11 cellular contexts compared by ENCODE assay signal in the genomic region with DNA sequence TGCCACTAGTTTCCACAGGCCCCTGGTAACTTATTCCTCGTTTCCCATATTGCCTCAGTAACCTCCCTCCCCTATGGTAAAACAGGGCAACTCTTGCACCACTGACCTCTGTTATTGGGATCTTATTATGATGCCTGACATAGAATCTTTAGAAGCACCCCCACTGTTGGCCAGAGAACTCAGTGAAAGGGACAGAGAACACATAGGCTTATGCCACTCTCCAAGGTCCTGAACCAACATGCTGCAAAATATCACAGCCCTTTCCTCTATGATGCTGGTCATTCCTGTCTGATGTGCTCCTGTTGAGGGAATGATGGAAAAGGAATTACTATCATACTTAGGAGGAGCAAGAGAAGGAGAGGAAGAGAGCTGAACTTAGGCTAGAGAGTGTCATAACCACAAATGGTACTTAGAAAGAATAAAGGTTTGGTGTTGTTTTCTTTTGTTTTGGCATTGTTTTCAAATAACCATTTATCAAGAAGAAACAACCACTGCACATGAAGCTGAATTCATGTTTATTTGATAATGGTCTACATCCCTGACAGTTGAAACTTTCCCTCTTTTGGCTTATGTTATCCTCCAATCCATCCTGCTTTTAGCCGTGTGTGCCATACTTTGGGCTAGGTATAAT.
A peak's percentile ranks its signal among the peaks of the same experiment; 100 is the strongest.
DNase-seq lines count a peak whose midpoint lies in the region.
"Had no signal": no experiment of that assay in that cellular context is flagged by ENCODE, and none has a peak within 500 bp of the region (broad histone marks: within the 10 kb centered on the region; RNA-seq: fewer than 3 reads in every experiment).

No MANE protein-coding gene starts in this region.

- H3K27me3 ChIP-seq in adipocyte (replicated peaks; ENCODE audit: control insufficient read depth, insufficient read depth, low read length): no peaks in the 10 kb centered on the region

- H3K4me3 ChIP-seq in adipocyte (ENCODE audit: low read length): no peak overlapping the region

- H3K9me3 ChIP-seq in adipocyte (ENCODE audit: control insufficient read depth, low read length): no peaks in the 10 kb centered on the region

- H3K9ac ChIP-seq in adipocyte (ENCODE audit: low read length): no peak overlapping the region

- DNase-seq in Daoy (ENCODE audit: low read depth): peak; percentile 23
- DNase-seq in HuH-7.5 (ENCODE audit: low spot score): peak; percentile 22
- peak; percentile 54 for DNase-seq in adipocyte (ENCODE audit: low read depth)
- peak; percentile 71 for DNase-seq in iPS-NIHi11 (ENCODE audit: low spot score)
- no peak for DNase-seq in NCI-H1694 treated with DMSO at 0.1 percent for 48 hours (lab: John Stamatoyannopoulos, UW)
- DNase-seq in NCI-H1092 (lab: John Stamatoyannopoulos, UW): no peak
- no peak for DNase-seq in stimulated activated CD4-positive, alpha-beta T cell treated with anti-CD3 and anti-CD28 coated beads, Interleukin-2, amount 100 ng/mL, for 24 hours
- DNase-seq in OCI-M2 (lab: John Stamatoyannopoulos, UW; ENCODE audit: unreplicated experiment): no peak
- DNase-seq: DMS153; NK-92 treated with Interleukin-12 subunit alpha and Interleukin-12 subunit beta, amount 100 ng/mL, for 24 hours; stimulated activated CD4-positive, alpha-beta T cell treated with anti-CD3 and anti-CD28 coated beads, Interleukin-12 subunit alpha, Interleukin-12 subunit beta, amount 100 ng/mL, for 4 hours had no signal

- no peaks in the 10 kb centered on the region for H3K36me3 ChIP-seq in adipocyte (ENCODE audit: control insufficient read depth, insufficient read depth, low read length, severe bottlenecking)

- no peaks in the 10 kb centered on the region for H3K4me1 ChIP-seq in adipocyte (ENCODE audit: control insufficient read depth, insufficient read depth, low read length)

Comparison
In these comparisons a context has a peak if more than half of its experiments do, and no peak if none do; other contexts are left out.
1. DNase-seq: peak in Daoy (single experiment), HuH-7.5 (single experiment), adipocyte (single experiment) and iPS-NIHi11 (single experiment); none in NCI-H1694 treated with DMSO at 0.1 percent for 48 hours (single experiment), NCI-H1092 (single experiment), stimulated activated CD4-positive, alpha-beta T cell treated with anti-CD3 and anti-CD28 coated beads, Interleukin-2, amount 100 ng/mL, for 24 hours (0 of 2) and OCI-M2 (single experiment).